Comparison of ENCODE assay signal across 15 cellular contexts in genomic region chr15:55708720-55709119, GRCh38. TPM values are rescaled to one million over a fixed set of nuclear protein-coding genes. Genes with fewer than 3 reads are reported as not detected.
DNase-seq lines count a peak whose midpoint lies in the region; TF ChIP-seq lines count a peak whose summit lies in the region.
"Had no signal": no experiment of that assay in that cellular context is flagged by ENCODE, and none has a peak within 500 bp of the region (broad histone marks: within the 10 kb centered on the region; RNA-seq: fewer than 3 reads in every experiment).

No MANE protein-coding gene starts in this region.

- peak overlapping the region; percentile 28 for H3K4me3 ChIP-seq in SU-DHL-6 (ENCODE audit: insufficient read depth, low read length, poor library complexity, severe bottlenecking)
- H3K4me3 ChIP-seq in retinal pigment epithelial cell (ENCODE audit: low read length), result no peak overlapping the region
- H3K4me3 ChIP-seq: BLaER1 treated with 17β-estradiol and CSF1 and Interleukin-3, amounts not matched to agents 10 nM and 100 nM had no signal

- H3K79me2 ChIP-seq in SU-DHL-6 (ENCODE audit: insufficient read depth, low read length), result peaks cover 98% of the 10 kb centered on the region

- peak overlapping the region; percentile 100 for H3K4me2 ChIP-seq in SU-DHL-6 (ENCODE audit: low read depth, low read length, poor library complexity, severe bottlenecking)
- H3K4me2 ChIP-seq: BLaER1 treated with 17β-estradiol and CSF1 and Interleukin-3, amounts not matched to agents 10 nM and 100 nM had no signal

- no peaks in the 10 kb centered on the region for H3K9me3 ChIP-seq in SU-DHL-6 (ENCODE audit: insufficient read depth, low read length)
- H3K9me3 ChIP-seq: BLaER1 treated with 17β-estradiol and CSF1 and Interleukin-3, amounts not matched to agents 10 nM and 100 nM had no signal

- DNase-seq in M059J (ENCODE audit: low read depth) (peak; percentile 27), iris pigment epithelial cell (ENCODE audit: low read depth) (peak; percentile 29), retinal pigment epithelial cell (ENCODE audit: low read depth) (peak; percentile 70), GM20000 (ENCODE audit: low spot score) (no peak)
- no peak for DNase-seq in stimulated activated CD4-positive, alpha-beta T cell treated with anti-CD3 and anti-CD28 coated beads, Interleukin-4, amount 100 ng/mL, for 4 hours
- no peak for DNase-seq in activated CD4-positive, alpha-beta T cell treated with anti-CD3 and anti-CD28 coated beads for 4 hours
- DNase-seq: ACHN; CD4-positive, CD25-positive, alpha-beta regulatory T cell; DMS53; GF-D8; HCEC 1CT; HFFc6 had no signal

- H3K27ac ChIP-seq in SU-DHL-6 (ENCODE audit: low read depth, low read length), result peak overlapping the region; percentile 100
- H3K27ac ChIP-seq: BLaER1 treated with 17β-estradiol and CSF1 and Interleukin-3, amounts not matched to agents 10 nM and 100 nM; HL-60 had no signal

- H2AFZ ChIP-seq in SU-DHL-6 (ENCODE audit: low read depth, low read length, severe bottlenecking), result no peak overlapping the region

- peaks cover 68% of the 10 kb centered on the region for H3F3A ChIP-seq in SU-DHL-6 (ENCODE audit: insufficient read depth)

- peak overlapping the region; percentile 45 for H3K9ac ChIP-seq in SU-DHL-6 (ENCODE audit: low read length)
- H3K9ac ChIP-seq: BLaER1 treated with 17β-estradiol and CSF1 and Interleukin-3, amounts not matched to agents 10 nM and 100 nM had no signal

- 0 out of 2 replicates have a peak, but pooled peaks cover 7% of the 10 kb centered on the region for H3K36me3 ChIP-seq in SU-DHL-6 (ENCODE audit: low read length)
- H3K36me3 ChIP-seq: BLaER1 treated with 17β-estradiol and CSF1 and Interleukin-3, amounts not matched to agents 10 nM and 100 nM had no signal

- no peaks in the 10 kb centered on the region for H3K27me3 ChIP-seq in SU-DHL-6 (ENCODE audit: low read length)
- H3K27me3 ChIP-seq: BLaER1 treated with 17β-estradiol and CSF1 and Interleukin-3, amounts not matched to agents 10 nM and 100 nM had no signal

- TF ChIP-seq CTCF in SU-DHL-6 (IDR thresholded peaks at IDR 0.05; ENCODE audit: insufficient read depth, low read length, poor library complexity, severe bottlenecking), result no peak
- no peak for TF ChIP-seq CTCF in retinal pigment epithelial cell (conservative IDR thresholded peaks at IDR 0.05; ENCODE audit: low read depth, low read length)
- TF ChIP-seq CTCF in GM20000 (IDR thresholded peaks at IDR 0.05; ENCODE audit: extremely low read depth, missing control alignments), result no peak

- no peaks in the 10 kb centered on the region for H4K20me1 ChIP-seq in SU-DHL-6 (ENCODE audit: low read depth, low read length)
- H4K20me1 ChIP-seq: BLaER1 treated with 17β-estradiol and CSF1 and Interleukin-3, amounts not matched to agents 10 nM and 100 nM had no signal

- H3K9me2 ChIP-seq in SU-DHL-6 (replicated peaks; ENCODE audit: insufficient read depth, low read length), result no peaks in the 10 kb centered on the region

RNA-seq across cellular contexts. Expression of gene PRTG, which starts 34.2 kb away (rescaled TPM):
- 2.1 and 2.7 TPM in 2 replicates for total RNA-seq in M059J (2014; rRNA removed; shearing (Covaris generic))
- total RNA-seq: CD4-positive, CD25-positive, alpha-beta regulatory T cell had no signal

Comparison
In these comparisons a context has a peak if more than half of its experiments do, and no peak if none do; other contexts are left out.
1. DNase-seq: peak in M059J (single experiment), iris pigment epithelial cell (single experiment) and retinal pigment epithelial cell (single experiment); none in stimulated activated CD4-positive, alpha-beta T cell treated with anti-CD3 and anti-CD28 coated beads, Interleukin-4, amount 100 ng/mL, for 4 hours (0 of 2), activated CD4-positive, alpha-beta T cell treated with anti-CD3 and anti-CD28 coated beads for 4 hours (0 of 2) and GM20000 (single experiment).